Comparison of ENCODE assay signal across 8 cellular contexts in the genomic region with DNA sequence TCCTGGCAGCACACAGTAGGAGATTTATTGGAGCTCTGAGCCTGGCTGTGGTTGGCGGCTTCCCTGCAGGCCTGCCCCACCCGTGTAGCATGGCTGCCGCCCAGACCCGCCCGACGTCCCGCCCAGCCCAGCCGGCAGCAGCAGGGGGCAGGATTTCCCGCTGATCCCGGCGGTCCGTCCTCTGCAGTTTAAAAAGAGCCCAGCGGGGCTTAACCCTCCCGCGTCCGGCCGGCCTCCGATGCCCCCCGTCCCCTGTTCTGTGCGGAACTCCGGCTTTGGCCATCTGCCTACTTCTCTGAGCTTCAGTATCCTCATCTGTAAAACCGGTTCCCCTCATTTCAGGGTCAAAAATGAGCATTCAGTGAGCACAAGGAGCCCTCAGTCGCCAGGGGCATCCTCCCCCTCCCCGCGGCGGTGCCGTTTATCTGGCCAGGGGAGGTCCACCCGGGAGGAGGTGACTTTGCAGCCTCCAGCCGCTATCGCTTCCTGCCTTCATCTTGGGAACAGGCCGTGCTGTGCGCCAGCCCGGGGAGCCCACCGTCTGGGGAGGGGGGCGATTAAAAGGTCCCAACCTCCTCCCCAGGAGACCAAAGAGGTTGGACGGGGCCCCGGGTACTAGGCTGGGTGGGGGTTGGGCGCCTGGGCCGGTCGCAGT. TPM values are rescaled to one million over a fixed set of nuclear protein-coding genes. Genes with fewer than 3 reads are reported as not detected.
DNase-seq lines count a peak whose midpoint lies in the region; ATAC-seq, FAIRE-seq and TF ChIP-seq lines count a peak whose summit lies in the region.

A gene (plus strand): TSS at position 476 of the 655 bp plus-strand sequence. CDS start 1,456 bp downstream, outside the sequence.

- H2AFZ ChIP-seq in HepG2 (ENCODE audit: low read length): peak within 1 kb of the TSS; percentile 87

- intact Hi-C loops in activated CD4-positive, alpha-beta T cell treated with anti-CD3 and anti-CD28 coated beads for 36 hours (cut with DNase I, micrococcal nuclease): loop anchor here in 1 of 2 experiments (5.0 kb wide), 1 partner anchor 34 kb away; no protein-coding TSS in a partner anchor
- intact Hi-C loops in HepG2 (cut with micrococcal nuclease; ENCODE audit: unreplicated experiment): loop anchor here (1.0 kb wide), 1 partner anchor 53 kb away; no protein-coding TSS in a partner anchor

- H3K27ac ChIP-seq in VCaP (peak within 1 kb of the TSS; percentile 88), ectodermal cell (ENCODE audit: insufficient read depth, low read depth, low read length, poor library complexity, severe bottlenecking) (peak within 1 kb of the TSS; percentile 76), HepG2 (ENCODE audit: extremely low read length, insufficient read depth, low read length) (peak within 1 kb of the TSS; percentile 46)

- H3K27ac Mint-ChIP-seq in activated CD4-positive, alpha-beta T cell treated with anti-CD3 and anti-CD28 coated beads for 36 hours: no peak within 1 kb of the TSS

- FAIRE-seq in HepG2 (lab: Jason Lieb, UNC): peak; percentile 42

- H3K4me3 ChIP-seq in ectodermal cell (ENCODE audit: insufficient read depth, low read depth, low read length) (peak within 1 kb of the TSS; percentile 57), HepG2 (replicated peaks in 1 of 3; ENCODE audit: insufficient read depth in 1 of 3, low read depth in 2 of 3, low read length in 3 of 3) (peak within 1 kb of the TSS; percentile 74 to 88 (median 83))

- peak; percentile 58 for ATAC-seq in activated CD4-positive, alpha-beta T cell treated with anti-CD3 and anti-CD28 coated beads for 36 hours
- ATAC-seq in HepG2: peak; percentile 66
- ATAC-seq in HG03196 (IDR thresholded peaks at IDR 0.05; ENCODE audit: unreplicated experiment): no peak

- TF ChIP-seq EP300 in HepG2 (IDR thresholded peaks at IDR 0.05; ENCODE audit: low read depth in 2 of 2, low read length in 2 of 2) (no peak), HepG2 (CRISPR knock-in tag; IDR thresholded peaks at IDR 0.05; ENCODE audit: borderline replicate concordance) (no peak)

- H3K9ac ChIP-seq in HepG2 (ENCODE audit: insufficient read depth, low read depth, low read length): peak within 1 kb of the TSS; percentile 62

- BruUV-seq in HepG2 (replicated peaks; lab: Mats Ljungman, UMichigan): no TSS peak

- TF ChIP-seq CTCF in VCaP (conservative IDR thresholded peaks at IDR 0.05) (peak; percentile 78), HepG2 (CRISPR knock-in tag; IDR thresholded peaks at IDR 0.05) (peak; percentile 92)

- peaks cover 14% of the 10 kb centered on the region for H3K4me1 Mint-ChIP-seq in activated CD4-positive, alpha-beta T cell treated with anti-CD3 and anti-CD28 coated beads for 36 hours

- no peaks in the 10 kb centered on the region for H3K36me3 ChIP-seq in ectodermal cell (ENCODE audit: control insufficient read depth, insufficient read depth, low read length)
- H3K36me3 ChIP-seq in HepG2 (replicated peaks in 1 of 2; ENCODE audit: control insufficient read depth in 1 of 2, insufficient read depth in 2 of 2, low read length in 2 of 2): no peaks in the 10 kb centered on the region

- H3K9me3 ChIP-seq in ectodermal cell (ENCODE audit: control insufficient read depth, low read length): no peaks in the 10 kb centered on the region
- no peaks in the 10 kb centered on the region for H3K9me3 ChIP-seq in HepG2 (ENCODE audit: low read length)

- H3K27me3 ChIP-seq in ectodermal cell (ENCODE audit: control insufficient read depth, insufficient read depth, low read length, poor library complexity, severe bottlenecking): peaks cover 16% of the 10 kb centered on the region
- no peaks in the 10 kb centered on the region for H3K27me3 ChIP-seq in HepG2 (ENCODE audit: control insufficient read depth in 1 of 2, insufficient read depth in 2 of 2, low read length in 2 of 2)

- CTCF ChIA-PET in activated CD4-positive, alpha-beta T cell treated with anti-CD3 and anti-CD28 coated beads for 36 hours (lab: Charles Lee): interaction anchor here (0.6 to 1.2 kb wide), 3 partner anchors 19 to 945 kb away, joined by 3 to 4 read pairs (median 3); no protein-coding TSS in a partner anchor
- CTCF ChIA-PET in HepG2 (lab: Yijun Ruan, JAX; ENCODE audit: low intra/inter-chr PET ratio, low total read pairs): interaction anchor here (2.2 kb wide), 1 partner anchor 53 kb away, joined by 8 read pairs; no protein-coding TSS in a partner anchor

- in situ Hi-C loops in HepG2 (cut with HindIII; ENCODE audit: extremely low pct_ligation_motif_present, low pct_unique_long_range_greater_than_20kb): loop anchor here (5.0 kb wide), 1 partner anchor 51 kb away; no protein-coding TSS in a partner anchor

- no peaks in the 10 kb centered on the region for H3K79me2 ChIP-seq in HepG2 (ENCODE audit: insufficient read depth, low read length)

- peak; percentile 79 for TF ChIP-seq RAD21 in HepG2 (CRISPR knock-in tag; IDR thresholded peaks at IDR 0.05)

- no peak for TF ChIP-seq POLR2A in HepG2 (IDR thresholded peaks at IDR 0.05; ENCODE audit: insufficient read depth in 1 of 2, low read depth in 2 of 2, low read length in 2 of 2)

- H3K4me2 ChIP-seq in HepG2 (ENCODE audit: low read depth, low read length): peak within 1 kb of the TSS; percentile 98

- H3K4me1 ChIP-seq in ectodermal cell (ENCODE audit: control insufficient read depth, insufficient read depth, low read length): peaks cover 25% of the 10 kb centered on the region
- H3K4me1 ChIP-seq in HepG2 (ENCODE audit: insufficient read depth, low read length): peaks cover 67% of the 10 kb centered on the region

- WGBS in ectodermal cell, 2 experiments: 0 to 1% methylated on average over 40 of the region's 40 CpGs
- 0% methylated on average over 20 of the region's 40 CpGs for WGBS in HepG2 (ENCODE audit: low lambda C conversion rate)

- no peaks in the 10 kb centered on the region for H4K20me1 ChIP-seq in HepG2 (ENCODE audit: insufficient read depth, low read length)

- peaks cover 17% of the 10 kb centered on the region for H3K27me3 Mint-ChIP-seq in activated CD4-positive, alpha-beta T cell treated with anti-CD3 and anti-CD28 coated beads for 36 hours

- H3K4me3 Mint-ChIP-seq in activated CD4-positive, alpha-beta T cell treated with anti-CD3 and anti-CD28 coated beads for 36 hours: peak within 1 kb of the TSS; percentile 63

- POLR2A ChIA-PET in activated CD4-positive, alpha-beta T cell treated with anti-CD3 and anti-CD28 coated beads for 36 hours (lab: Charles Lee): no interaction called here
- POLR2A ChIA-PET in HepG2 (lab: Yijun Ruan, JAX): interaction anchor here (1.1 kb wide), 1 partner anchor 36 kb away, joined by 3 read pairs; no protein-coding TSS in a partner anchor

- DNase-seq in activated CD4-positive, alpha-beta T cell treated with anti-CD3 and anti-CD28 coated beads for 36 hours: peak; percentile 76
- DNase-seq in activated CD4-positive, alpha-beta T cell treated with anti-CD3 and anti-CD28 coated beads for 1 hour: no peak
- DNase-seq in NCI-H146 (lab: John Stamatoyannopoulos, UW): peak; percentile 71
- DNase-seq in HepG2 (ENCODE audit: low spot score): peak; percentile 54
- DNase-seq in stimulated activated CD4-positive, alpha-beta T cell treated with anti-CD3 and anti-CD28 coated beads, Interleukin-4, amount 100 ng/mL, for 24 hours: peak; percentile 45

- H3K36me3 Mint-ChIP-seq in activated CD4-positive, alpha-beta T cell treated with anti-CD3 and anti-CD28 coated beads for 36 hours (ENCODE audit: low read depth): peaks cover 3% of the 10 kb centered on the region

- no peaks in the 10 kb centered on the region for H3K9me3 Mint-ChIP-seq in activated CD4-positive, alpha-beta T cell treated with anti-CD3 and anti-CD28 coated beads for 36 hours (ENCODE audit: low read depth)

TF ChIP-seq in HepG2, 621 proteins besides CTCF, POLR2A, EP300 and RAD21 (continues in another document):
- TF ChIP-seq SP1 (IDR thresholded peaks at IDR 0.05) (no peak), SP1 (CRISPR knock-in tag; IDR thresholded peaks at IDR 0.05) (peak; percentile 56), TSC22D2 (CRISPR knock-in tag; IDR thresholded peaks at IDR 0.05; ENCODE audit: borderline replicate concordance) (peak; percentile 40; the same call in 1 of the 2 replicates)

RNA-seq across cellular contexts. Expression of the gene that starts here (rescaled TPM):
- total RNA-seq in activated CD4-positive, alpha-beta T cell treated with anti-CD3 and anti-CD28 coated beads for 36 hours: under 1 TPM; 0.84 to 0.98 TPM
- 5.7 TPM for polyA plus RNA-seq in ectodermal cell (2013, experiment 1 of 4)
- 5.2 TPM for polyA plus RNA-seq in ectodermal cell (2013, experiment 2 of 4)
- polyA plus RNA-seq in ectodermal cell (2013, experiment 3 of 4): 6.8 TPM
- 6.7 TPM for polyA plus RNA-seq in ectodermal cell (2013, experiment 4 of 4)
- total RNA-seq in HepG2 (2016; rRNA removed; fragmentation: Illumina TruSeq; extraction: Trizol): 2.6 and 3.3 TPM in 2 replicates
- total RNA-seq in HepG2 (2016; cell fraction: cytosol; rRNA removed; fragmentation: Illumina TruSeq; extraction: Trizol; ENCODE audit: low read depth): 3.1 TPM in 2 replicates
- 1.9 and 3.4 TPM in 2 replicates for total RNA-seq in HepG2 (2016; cell fraction: insoluble cytoplasmic fraction; rRNA removed; fragmentation: Illumina TruSeq; extraction: Trizol)
- 6.6 and 6.7 TPM in 2 replicates for total RNA-seq in HepG2 (2016; cell fraction: membrane; rRNA removed; fragmentation: Illumina TruSeq; extraction: Trizol)
- total RNA-seq in HepG2 (2016; cell fraction: nucleus; rRNA removed; fragmentation: Illumina TruSeq; extraction: Trizol): 2.1 and 2.7 TPM in 2 replicates
- 1.8 and 2.2 TPM in 2 replicates for polyA plus RNA-seq in HepG2 (2011; rRNA removed)
- polyA plus RNA-seq in HepG2 (2011; cell fraction: cytosol; rRNA removed): 1.8 and 3.2 TPM in 2 replicates
- polyA plus RNA-seq in HepG2 (2011; cell fraction: nucleus; rRNA removed): 6.0 and 8.0 TPM in 2 replicates
- polyA plus RNA-seq in HepG2 (2012): 0.98 and 1.3 TPM in 2 replicates
- 4.1 and 4.7 TPM in 2 replicates for polyA plus RNA-seq in HepG2 (2016; cell fraction: cytosol; fragmentation: Illumina TruSeq; extraction: Trizol; ENCODE audit: low read depth)
- polyA plus RNA-seq in HepG2 (2016; cell fraction: insoluble cytoplasmic fraction; fragmentation: Illumina TruSeq; extraction: Trizol; ENCODE audit: low read depth): 3.4 and 4.4 TPM in 2 replicates
- 7.9 and 8.8 TPM in 2 replicates for polyA plus RNA-seq in HepG2 (2016; cell fraction: membrane; fragmentation: Illumina TruSeq; extraction: Trizol; ENCODE audit: low read depth)
- polyA plus RNA-seq in HepG2 (2016; cell fraction: nucleus; fragmentation: Illumina TruSeq; extraction: Trizol; ENCODE audit: insufficient read depth, low read depth): 5.9 and 7.0 TPM in 2 replicates
- 2.7 and 10.4 TPM in 2 replicates for polyA minus RNA-seq in HepG2 (2011; rRNA and poly(A)+ RNA removed; ENCODE audit: low replicate concordance)
- polyA minus RNA-seq in HepG2 (2011; cell fraction: cytosol; rRNA and poly(A)+ RNA removed): 1.5 and 1.6 TPM in 2 replicates
- 1.9 and 3.5 TPM in 2 replicates for polyA minus RNA-seq in HepG2 (2011; cell fraction: nucleus; rRNA and poly(A)+ RNA removed)

Comparison
In these comparisons a context has a peak if more than half of its experiments do, and no peak if none do; other contexts are left out.
1. Peak in DNase-seq and ATAC-seq in activated CD4-positive, alpha-beta T cell treated with anti-CD3 and anti-CD28 coated beads for 36 hours; RNA of the gene not detected or under 1 TPM.